29 cellular contexts compared by ENCODE assay signal in genomic region chr22:21758465-21758864, GRCh38. TPM values are rescaled to one million over a fixed set of nuclear protein-coding genes. Genes with fewer than 3 reads are reported as not detected.
DNase-seq lines count a peak whose midpoint lies in the region; ATAC-seq, FAIRE-seq and TF ChIP-seq lines count a peak whose summit lies in the region.
"Had no signal": no experiment of that assay in that cellular context is flagged by ENCODE, and none has a peak within 500 bp of the region (broad histone marks: within the 10 kb centered on the region; RNA-seq: fewer than 3 reads in every experiment).

No MANE protein-coding gene starts in this region.

- no peak for ATAC-seq in HG02623 (IDR thresholded peaks at IDR 0.05; ENCODE audit: unreplicated experiment)
- ATAC-seq: activated naive CD4-positive, alpha-beta T cell treated with anti-CD3 and anti-CD28 coated beads, Interleukin-2, amount 50 U/mL, for 72 hours; activated T-helper 17 cell treated with anti-CD3 and anti-CD28 coated beads, Interleukin-2, amount 50 U/mL, for 72 hours; gastrocnemius medialis; left cardiac atrium; naive thymus-derived CD8-positive, alpha-beta T cell; Right ventricle myocardium inferior; SK-N-SH treated with all-trans-retinoic acid at 6 μM for 48 hours; stimulated activated memory B cell treated with anti-CD40 and anti-IgM and Interleukin-4, amounts not matched to agents 10 μg/mL and 1 μg/mL and 100 μg/mL, for 72 hours; T-helper 17 cell had no signal

- POLR2A ChIA-PET in CD8-positive, alpha-beta memory T cell (lab: Charles Lee) = interaction anchor here (1.3 kb wide), 1 partner anchor 8 kb away, joined by 5 read pairs; no protein-coding TSS in a partner anchor

- H3K4me3 Mint-ChIP-seq in CD8-positive, alpha-beta memory T cell = peak overlapping the region in 1 of 7 donors; percentile 49
- no peak overlapping the region for H3K4me3 Mint-ChIP-seq in astrocyte (ENCODE audit: unreplicated experiment)
- no peak overlapping the region for H3K4me3 Mint-ChIP-seq in endothelial cell (ENCODE audit: unreplicated experiment)
- H3K4me3 Mint-ChIP-seq in progenitor cell of endocrine pancreas (ENCODE audit: low read depth) = no peak overlapping the region
- H3K4me3 Mint-ChIP-seq: activated CD4-positive, alpha-beta memory T cell treated with anti-CD3 and anti-CD28 coated beads for 36 hours; activated T-helper 17 cell treated with anti-CD3 and anti-CD28 coated beads, Interleukin-2, amount 50 U/mL, for 72 hours; stimulated activated memory B cell treated with anti-CD40 and anti-IgM and Interleukin-4, amounts not matched to agents 10 μg/mL and 1 μg/mL and 100 μg/mL, for 72 hours; T-helper 17 cell had no signal

- DNase-seq in CD8-positive, alpha-beta memory T cell = no peak
- DNase-seq in astrocyte (ENCODE audit: low read depth) (no peak), endothelial cell (ENCODE audit: low spot score) (no peak), progenitor cell of endocrine pancreas (ENCODE audit: low spot score, unreplicated experiment) (no peak), head of caudate nucleus (no peak)
- no peak for DNase-seq in effector memory CD4-positive, alpha-beta T cell
- DNase-seq: activated CD4-positive, alpha-beta memory T cell treated with anti-CD3 and anti-CD28 coated beads for 36 hours; activated CD4-positive, CD25-positive, alpha-beta regulatory T cell treated with anti-CD3 and anti-CD28 coated beads, Interleukin-2, amount 50 U/mL, for 72 hours; activated CD8-positive, alpha-beta memory T cell treated with anti-CD3 and anti-CD28 coated beads, Interleukin-2, amount 50 U/mL, for 48 hours; gastrocnemius medialis; left cardiac atrium; naive thymus-derived CD8-positive, alpha-beta T cell; NCI-H146; NCI-H226; NCI-H69; PC-9; T-helper 17 cell had no signal

- H3K9me3 Mint-ChIP-seq in CD8-positive, alpha-beta memory T cell = no peaks in the 10 kb centered on the region
- H3K9me3 Mint-ChIP-seq in astrocyte (ENCODE audit: unreplicated experiment) (no peaks in the 10 kb centered on the region), endothelial cell (ENCODE audit: unreplicated experiment) (no peaks in the 10 kb centered on the region), progenitor cell of endocrine pancreas (ENCODE audit: low read depth) (no peaks in the 10 kb centered on the region)
- H3K9me3 Mint-ChIP-seq: activated CD4-positive, alpha-beta memory T cell treated with anti-CD3 and anti-CD28 coated beads for 36 hours; activated naive CD4-positive, alpha-beta T cell treated with anti-CD3 and anti-CD28 coated beads, Interleukin-2, amount 50 U/mL, for 72 hours; activated T-helper 17 cell treated with anti-CD3 and anti-CD28 coated beads, Interleukin-2, amount 50 U/mL, for 72 hours; IgD-negative memory B cell; naive thymus-derived CD8-positive, alpha-beta T cell; stimulated activated memory B cell treated with anti-CD40 and anti-IgM and Interleukin-4, amounts not matched to agents 10 μg/mL and 1 μg/mL and 100 μg/mL, for 72 hours had no signal

- H3K27me3 Mint-ChIP-seq in CD8-positive, alpha-beta memory T cell = no peaks in the 10 kb centered on the region
- no peaks in the 10 kb centered on the region for H3K27me3 Mint-ChIP-seq in astrocyte (ENCODE audit: low read depth, unreplicated experiment)
- H3K27me3 Mint-ChIP-seq in endothelial cell (ENCODE audit: unreplicated experiment) = peaks cover 16% of the 10 kb centered on the region
- H3K27me3 Mint-ChIP-seq in progenitor cell of endocrine pancreas = no peaks in the 10 kb centered on the region
- H3K27me3 Mint-ChIP-seq: activated CD4-positive, alpha-beta memory T cell treated with anti-CD3 and anti-CD28 coated beads for 36 hours; activated T-helper 17 cell treated with anti-CD3 and anti-CD28 coated beads, Interleukin-2, amount 50 U/mL, for 72 hours; IgD-negative memory B cell; naive thymus-derived CD8-positive, alpha-beta T cell; stimulated activated memory B cell treated with anti-CD40 and anti-IgM and Interleukin-4, amounts not matched to agents 10 μg/mL and 1 μg/mL and 100 μg/mL, for 72 hours; T-helper 17 cell had no signal

- no peak overlapping the region for H3K27ac ChIP-seq in CD8-positive, alpha-beta memory T cell (ENCODE audit: low read depth, low read length)
- H3K27ac ChIP-seq in astrocyte (ENCODE audit: low read depth, low read length) = no peak overlapping the region
- no peak overlapping the region for H3K27ac ChIP-seq in effector memory CD4-positive, alpha-beta T cell (ENCODE audit: insufficient read depth, low read length, poor library complexity, severe bottlenecking)
- H3K27ac ChIP-seq: gastrocnemius medialis, hepatocyte, PC-9, suprapubic skin had no signal

- CTCF ChIA-PET in CD8-positive, alpha-beta memory T cell (lab: Charles Lee) = no interaction called here

- peaks cover 24% of the 10 kb centered on the region for H4K20me1 ChIP-seq in astrocyte (ENCODE audit: insufficient read depth, low read length)

- no peak overlapping the region for H3K4me3 ChIP-seq in CD8-positive, alpha-beta memory T cell (ENCODE audit: low read length)
- no peak overlapping the region for H3K4me3 ChIP-seq in astrocyte (ENCODE audit: insufficient read depth, low read depth, low read length)
- H3K4me3 ChIP-seq in effector memory CD4-positive, alpha-beta T cell (ENCODE audit: insufficient read depth, low read depth, low read length, poor library complexity, severe bottlenecking) = no peak overlapping the region
- H3K4me3 ChIP-seq: gastrocnemius medialis, hepatocyte, lung, PC-9, suprapubic skin had no signal

- H3K4me2 ChIP-seq in astrocyte (ENCODE audit: low read length) = no peak overlapping the region
- H3K4me2 ChIP-seq: hepatocyte, PC-9 had no signal

- peaks cover 5% of the 10 kb centered on the region for H3K36me3 ChIP-seq in CD8-positive, alpha-beta memory T cell (ENCODE audit: insufficient read depth, low read length)
- H3K36me3 ChIP-seq in astrocyte (ENCODE audit: insufficient read depth, low read length) = peaks cover 21% of the 10 kb centered on the region
- peaks cover 30% of the 10 kb centered on the region for H3K36me3 ChIP-seq in effector memory CD4-positive, alpha-beta T cell (ENCODE audit: control insufficient read depth, insufficient read depth, low read length)

- intact Hi-C loops in head of caudate nucleus (cut with DNase I) = no loop called here

- H2AFZ ChIP-seq in astrocyte (ENCODE audit: low read depth, low read length) = no peak overlapping the region
- H2AFZ ChIP-seq: hepatocyte, PC-9 had no signal

- H3K9ac ChIP-seq in astrocyte (ENCODE audit: low read length) = no peak overlapping the region

- no peaks in the 10 kb centered on the region for H3K79me2 ChIP-seq in astrocyte (ENCODE audit: insufficient read depth, low read length)
- H3K79me2 ChIP-seq: hepatocyte had no signal

- peaks cover 36% of the 10 kb centered on the region for H3K4me1 ChIP-seq in CD8-positive, alpha-beta memory T cell (ENCODE audit: insufficient read depth, low read length)
- H3K4me1 ChIP-seq in astrocyte (ENCODE audit: insufficient read depth, low read length) = peaks cover 30% of the 10 kb centered on the region
- H3K4me1 ChIP-seq in effector memory CD4-positive, alpha-beta T cell (ENCODE audit: control insufficient read depth, insufficient read depth, low read length, poor library complexity, severe bottlenecking) = peaks cover 3% of the 10 kb centered on the region

- peak overlapping the region in 5 of 8 donors; percentile 10 to 96 (median 79) for H3K27ac Mint-ChIP-seq in CD8-positive, alpha-beta memory T cell
- H3K27ac Mint-ChIP-seq in astrocyte (ENCODE audit: unreplicated experiment) (peak overlapping the region; percentile 34), endothelial cell (ENCODE audit: unreplicated experiment) (peak overlapping the region; percentile 32), progenitor cell of endocrine pancreas (peak overlapping the region; percentile 17)
- H3K27ac Mint-ChIP-seq: activated CD4-positive, alpha-beta memory T cell treated with anti-CD3 and anti-CD28 coated beads for 36 hours; activated T-helper 17 cell treated with anti-CD3 and anti-CD28 coated beads, Interleukin-2, amount 50 U/mL, for 72 hours; stimulated activated memory B cell treated with anti-CD40 and anti-IgM and Interleukin-4, amounts not matched to agents 10 μg/mL and 1 μg/mL and 100 μg/mL, for 72 hours had no signal

- H3K4me1 Mint-ChIP-seq in CD8-positive, alpha-beta memory T cell = peaks cover 58 to 60% (median 59%) of the 10 kb centered on the region in 3 donors
- H3K4me1 Mint-ChIP-seq in astrocyte (ENCODE audit: low read depth, unreplicated experiment) (peaks cover 24% of the 10 kb centered on the region), endothelial cell (ENCODE audit: unreplicated experiment) (peaks cover 9% of the 10 kb centered on the region), progenitor cell of endocrine pancreas (ENCODE audit: low read depth) (peaks cover 14% of the 10 kb centered on the region)

- no peak for FAIRE-seq in astrocyte (lab: Jason Lieb, UNC)
- FAIRE-seq: TTC549, urothelium cell line had no signal

- no peaks in the 10 kb centered on the region for H3K9me3 ChIP-seq in CD8-positive, alpha-beta memory T cell (ENCODE audit: low read length)
- no peaks in the 10 kb centered on the region for H3K9me3 ChIP-seq in astrocyte (ENCODE audit: insufficient read depth, low read depth, low read length)
- no peaks in the 10 kb centered on the region for H3K9me3 ChIP-seq in effector memory CD4-positive, alpha-beta T cell (ENCODE audit: control insufficient read depth, low read length)
- H3K9me3 ChIP-seq: gastrocnemius medialis, suprapubic skin had no signal

- H3K36me3 Mint-ChIP-seq in CD8-positive, alpha-beta memory T cell = peaks cover 3 to 71% (median 18%) of the 10 kb centered on the region in 3 donors
- peaks cover 28% of the 10 kb centered on the region for H3K36me3 Mint-ChIP-seq in astrocyte (ENCODE audit: low read depth, unreplicated experiment)
- peaks cover 16% of the 10 kb centered on the region for H3K36me3 Mint-ChIP-seq in endothelial cell (ENCODE audit: low read depth, unreplicated experiment)
- H3K36me3 Mint-ChIP-seq in progenitor cell of endocrine pancreas (ENCODE audit: insufficient read depth) = peaks cover 10% of the 10 kb centered on the region

- H3K27me3 ChIP-seq in CD8-positive, alpha-beta memory T cell (ENCODE audit: insufficient read depth, low read length, poor library complexity, severe bottlenecking) = no peaks in the 10 kb centered on the region
- no peaks in the 10 kb centered on the region for H3K27me3 ChIP-seq in astrocyte (ENCODE audit: insufficient read depth, low read length)
- H3K27me3 ChIP-seq in effector memory CD4-positive, alpha-beta T cell (replicated peaks; ENCODE audit: control insufficient read depth, insufficient read depth, low read length, poor library complexity, severe bottlenecking) = no peaks in the 10 kb centered on the region
- H3K27me3 ChIP-seq: gastrocnemius medialis, hepatocyte, suprapubic skin had no signal

- TF ChIP-seq CTCF in astrocyte (IDR thresholded peaks at IDR 0.05; ENCODE audit: insufficient read depth, low read depth, low read length) (no peak), endothelial cell (IDR thresholded peaks at IDR 0.05; ENCODE audit: unreplicated experiment) (no peak), progenitor cell of endocrine pancreas (IDR thresholded peaks at IDR 0.05; ENCODE audit: unreplicated experiment) (no peak)

RNA-seq across cellular contexts. Expression of gene YPEL1, which starts 22.9 kb away (rescaled TPM):
- total RNA-seq in CD8-positive, alpha-beta memory T cell = 1 to 10 TPM; 2.4 to 2.6 TPM
- 27.0 TPM for polyA plus RNA-seq in CD8-positive, alpha-beta memory T cell
- total RNA-seq in astrocyte = 0.82 and 0.86 TPM in 2 replicates
- total RNA-seq in endothelial cell (ENCODE audit: unreplicated experiment) = 11.5 TPM
- 24.9 and 30.5 TPM in 2 replicates for total RNA-seq in progenitor cell of endocrine pancreas

Comparison
In these comparisons a context has a peak if more than half of its experiments do, and no peak if none do; other contexts are left out.
1. H3K27ac Mint-ChIP-seq: peak in every context shown above with its lines; median percentile 79 in CD8-positive, alpha-beta memory T cell; 34 in astrocyte; 32 in endothelial cell; 17 in progenitor cell of endocrine pancreas.